In genomic region chr4:121583396-121583795, GRCh38 we compare ENCODE assay signal across 10 cellular contexts.
"Had no signal": no experiment of that assay in that cellular context is flagged by ENCODE, and none has a peak within 500 bp of the region (broad histone marks: within the 10 kb centered on the region; RNA-seq: fewer than 3 reads in every experiment).

No MANE protein-coding gene starts in this region.

- H3K9me3 Mint-ChIP-seq: HFFc6, IgD-negative memory B cell had no signal

- H3K9ac ChIP-seq: GM23248 had no signal

- H3K4me3 Mint-ChIP-seq: HFFc6, IgD-negative memory B cell had no signal

- H3K4me1 ChIP-seq: HAP-1 had no signal

- H3K27ac ChIP-seq: GM23248, HL-60 had no signal

- DNase-seq: GM23248, GOT3, H7, HFFc6, KBM-7 had no signal

- H3K36me3 Mint-ChIP-seq: IgD-negative memory B cell had no signal

- H3K4me1 Mint-ChIP-seq: IgD-negative memory B cell had no signal

- H3K27ac Mint-ChIP-seq: HFFc6, IgD-negative memory B cell had no signal

- H3K36me3 ChIP-seq: HAP-1 had no signal

- ATAC-seq: HCT116, HepG2 had no signal

- H3K4me3 ChIP-seq: GM23248, HAP-1 had no signal

- H3K9me3 ChIP-seq: HAP-1 had no signal
